ENCODE assay signal across 8 cellular contexts in genomic region chr5:76790632-76791290, GRCh38. TPM values are rescaled to one million over a fixed set of nuclear protein-coding genes. Genes with fewer than 3 reads are reported as not detected.
DNase-seq lines count a peak whose midpoint lies in the region; ATAC-seq and TF ChIP-seq lines count a peak whose summit lies in the region.

No MANE protein-coding gene starts in this region.

- H3K4me2 ChIP-seq in PC-3 (ENCODE audit: low read length), result peak overlapping the region; percentile 84

- H3K9ac ChIP-seq in PC-3 (ENCODE audit: low read length), result peak overlapping the region; percentile 99

- H3K36me3 ChIP-seq in PC-3 (ENCODE audit: low read depth, low read length), result no peaks in the 10 kb centered on the region
- H3K36me3 ChIP-seq in naive thymus-derived CD4-positive, alpha-beta T cell (ENCODE audit: control insufficient read depth in 2 of 3, insufficient read depth in 3 of 3, low read length in 3 of 3), result no peaks in the 10 kb centered on the region

- peaks cover 63% of the 10 kb centered on the region for H3K4me1 Mint-ChIP-seq in Calu3 (ENCODE audit: low read depth, unreplicated experiment)
- H3K4me1 Mint-ChIP-seq in naive thymus-derived CD4-positive, alpha-beta T cell, result peaks cover 8 to 27% (median 20%) of the 10 kb centered on the region in 7 donors

- BruUV-seq in Calu3 (replicated peaks; lab: Mats Ljungman, UMichigan) (TSS peak; percentile 91), PC-3 (replicated peaks; lab: Mats Ljungman, UMichigan) (TSS peak; percentile 74)

- peak overlapping the region; percentile 45 for H3K4me3 ChIP-seq in PC-3 (ENCODE audit: low read length)
- no peak overlapping the region for H3K4me3 ChIP-seq in naive thymus-derived CD4-positive, alpha-beta T cell (ENCODE audit: low read length)

- H4K20me1 ChIP-seq in PC-3 (ENCODE audit: low read length), result no peaks in the 10 kb centered on the region

- H3K79me2 ChIP-seq in PC-3 (ENCODE audit: low read length), result no peaks in the 10 kb centered on the region

- H3K27ac ChIP-seq in PC-3 (ENCODE audit: low read length), result peak overlapping the region; percentile 100
- no peak overlapping the region for H3K27ac ChIP-seq in naive thymus-derived CD4-positive, alpha-beta T cell (ENCODE audit: low read depth, low read length)

- H3F3A ChIP-seq in PC-3 (ENCODE audit: low read length, unreplicated experiment), result peaks cover 8% of the 10 kb centered on the region

- TF ChIP-seq CTCF in Calu3 (IDR thresholded peaks at IDR 0.05; ENCODE audit: unreplicated experiment) (no peak), PC-3 (conservative IDR thresholded peaks at IDR 0.05; ENCODE audit: low read depth, low read length) (no peak)

- intact Hi-C loops in Calu3 (cut with micrococcal nuclease; ENCODE audit: unreplicated experiment) (no loop called here), PC-3 (cut with micrococcal nuclease) (loop anchor here (1.0 to 2.0 kb wide), 2 partner anchors 16 to 28 kb away; no protein-coding TSS in a partner anchor)
- intact Hi-C loops in naive thymus-derived CD4-positive, alpha-beta T cell (cut with micrococcal nuclease), result loop anchor here in 1 of 2 donors (2.0 kb wide), 1 partner anchor 28 kb away; the partner anchor contains the start of gene F2RL1

- no peaks in the 10 kb centered on the region for H3K9me3 ChIP-seq in PC-3 (ENCODE audit: low read length)
- no peaks in the 10 kb centered on the region for H3K9me3 ChIP-seq in naive thymus-derived CD4-positive, alpha-beta T cell (ENCODE audit: control insufficient read depth in 2 of 3, low read length in 3 of 3)

- no peaks in the 10 kb centered on the region for H3K27me3 ChIP-seq in PC-3 (ENCODE audit: low read length)
- no peaks in the 10 kb centered on the region for H3K27me3 ChIP-seq in naive thymus-derived CD4-positive, alpha-beta T cell (ENCODE audit: control insufficient read depth in 2 of 2, insufficient read depth in 2 of 2, low read length in 2 of 2)

- H3K4me1 ChIP-seq in PC-3 (ENCODE audit: insufficient read depth, low read length), result peaks cover 49% of the 10 kb centered on the region
- H3K4me1 ChIP-seq in naive thymus-derived CD4-positive, alpha-beta T cell (ENCODE audit: control insufficient read depth in 2 of 2, insufficient read depth in 2 of 2, low read length in 2 of 2), result no peaks in the 10 kb centered on the region

- H3K36me3 Mint-ChIP-seq in Calu3 (ENCODE audit: insufficient read depth, unreplicated experiment), result peaks cover 33% of the 10 kb centered on the region
- H3K36me3 Mint-ChIP-seq in naive thymus-derived CD4-positive, alpha-beta T cell, result peaks cover 0 to 7% (median 0%) of the 10 kb centered on the region in 5 donors

- peak overlapping the region; percentile 28 for H3K4me3 Mint-ChIP-seq in Calu3 (ENCODE audit: low read depth, unreplicated experiment)
- no peak overlapping the region for H3K4me3 Mint-ChIP-seq in naive thymus-derived CD4-positive, alpha-beta T cell

- H3K27ac Mint-ChIP-seq in Calu3 (ENCODE audit: unreplicated experiment), result peak overlapping the region; percentile 41
- peak overlapping the region in 7 of 9 donors; percentile 21 to 88 (median 68) for H3K27ac Mint-ChIP-seq in naive thymus-derived CD4-positive, alpha-beta T cell

- H3K9me2 ChIP-seq in PC-3 (replicated peaks; ENCODE audit: low read length), result no peaks in the 10 kb centered on the region

- no peaks in the 10 kb centered on the region for H3K9me3 Mint-ChIP-seq in Calu3 (ENCODE audit: low read depth, unreplicated experiment)
- peaks cover 0 to 6% (median 0%) of the 10 kb centered on the region in 11 donors for H3K9me3 Mint-ChIP-seq in naive thymus-derived CD4-positive, alpha-beta T cell

- H2AFZ ChIP-seq in PC-3 (ENCODE audit: low read length), result 0 out of 2 replicates have a peak overlapping the region, but pooled peaks have one; percentile 24

- CTCF ChIA-PET in Calu3 (lab: Charles Lee) (interaction anchor here (0.9 to 1.7 kb wide), 12 partner anchors 9 to 190 kb away, joined by 3 to 11 read pairs (median 4); no protein-coding TSS in a partner anchor), PC-3 (lab: Charles Lee) (interaction anchor here (0.7 to 1.1 kb wide), 3 partner anchors 15 to 46 kb away, joined by 3 read pairs; no protein-coding TSS in a partner anchor)
- CTCF ChIA-PET in naive thymus-derived CD4-positive, alpha-beta T cell (lab: Charles Lee), result interaction anchor here (0.5 kb wide), 1 partner anchor 109 kb away, joined by 3 read pairs; no protein-coding TSS in a partner anchor

- H3K27me3 Mint-ChIP-seq in Calu3 (ENCODE audit: unreplicated experiment), result no peaks in the 10 kb centered on the region
- H3K27me3 Mint-ChIP-seq in naive thymus-derived CD4-positive, alpha-beta T cell, result peaks cover 0 to 3% (median 0%) of the 10 kb centered on the region in 5 donors

- POLR2A ChIA-PET in PC-3 (lab: Charles Lee; ENCODE audit: unreplicated experiment), result interaction anchor here (0.6 to 1.5 kb wide), 5 partner anchors 9 to 45 kb away, joined by 4 to 22 read pairs (median 5); partner anchors contain the start of gene F2RL1
- POLR2A ChIA-PET in naive thymus-derived CD4-positive, alpha-beta T cell (lab: Charles Lee), result no interaction called here

- DNase-seq in Calu3 (peak; percentile 47), PC-3 (peak; percentile 93), NCI-H2029 treated with DMSO at 0.1 percent for 48 hours (lab: John Stamatoyannopoulos, UW) (no peak), SKM-1 treated with dmso at 0.1 percent for 144 hours (lab: John Stamatoyannopoulos, UW; ENCODE audit: unreplicated experiment) (no peak)
- peak; percentile 4 for DNase-seq in central memory CD4-positive, alpha-beta T cell
- DNase-seq in naive thymus-derived CD4-positive, alpha-beta T cell, result peak in 5 of 9 donors; percentile 0 to 17 (median 9)
- no peak for DNase-seq in effector CD8-positive, alpha-beta T cell (lab: John Stamatoyannopoulos, UW)

- ATAC-seq in PC-3 (peak; percentile 73), GM19463 (IDR thresholded peaks at IDR 0.05; ENCODE audit: unreplicated experiment) (no peak)
- ATAC-seq in naive thymus-derived CD4-positive, alpha-beta T cell, result peak; percentile 38

RNA-seq across cellular contexts. Expression of gene F2RL1, which starts 28.1 kb away (rescaled TPM):
- 122 and 147 TPM in 2 replicates for total RNA-seq in Calu3 (2022)
- 163 and 167 TPM in 2 replicates for total RNA-seq in PC-3 (2014; rRNA removed)
- total RNA-seq in naive thymus-derived CD4-positive, alpha-beta T cell, result 1 to 10 TPM in 4 of 5 experiments, under 1 TPM in 1; 0.48 to 3.2 (median 2.7) TPM
- 1 to 10 TPM; 3.2 to 6.2 TPM for polyA plus RNA-seq in naive thymus-derived CD4-positive, alpha-beta T cell

RNA-seq across cellular contexts. Expression of gene S100Z, which starts 59.1 kb away (rescaled TPM):
- total RNA-seq in Calu3 (2022), result not detected in 2 replicates
- total RNA-seq in PC-3 (2014; rRNA removed), result 0.11 TPM in 1 of 2 replicates, not detected in the other
- total RNA-seq in naive thymus-derived CD4-positive, alpha-beta T cell, result 1 to 10 TPM in 3 of 5 experiments, not detected in 2; 1.3 to 5.3 (median 4.2) TPM
- polyA plus RNA-seq in naive thymus-derived CD4-positive, alpha-beta T cell, result not detected

Comparison
In these comparisons a context has a peak if more than half of its experiments do, and no peak if none do; other contexts are left out.
1. DNase-seq: peak in Calu3 (single experiment), PC-3 (single experiment), central memory CD4-positive, alpha-beta T cell (single experiment) and naive thymus-derived CD4-positive, alpha-beta T cell (5 of 9); none in NCI-H2029 treated with DMSO at 0.1 percent for 48 hours (single experiment), SKM-1 treated with dmso at 0.1 percent for 144 hours (single experiment) and effector CD8-positive, alpha-beta T cell (single experiment).
2. RNA of gene F2RL1, which starts 28.1 kb away (total RNA-seq): 163 to 167 TPM in PC-3 and 122 to 147 TPM in Calu3; 0.48 to 3.2 TPM in naive thymus-derived CD4-positive, alpha-beta T cell; every median in the first group is over 10 times any median in the second.